Comparison of ENCODE assay signal across 11 cellular contexts in the genomic region with DNA sequence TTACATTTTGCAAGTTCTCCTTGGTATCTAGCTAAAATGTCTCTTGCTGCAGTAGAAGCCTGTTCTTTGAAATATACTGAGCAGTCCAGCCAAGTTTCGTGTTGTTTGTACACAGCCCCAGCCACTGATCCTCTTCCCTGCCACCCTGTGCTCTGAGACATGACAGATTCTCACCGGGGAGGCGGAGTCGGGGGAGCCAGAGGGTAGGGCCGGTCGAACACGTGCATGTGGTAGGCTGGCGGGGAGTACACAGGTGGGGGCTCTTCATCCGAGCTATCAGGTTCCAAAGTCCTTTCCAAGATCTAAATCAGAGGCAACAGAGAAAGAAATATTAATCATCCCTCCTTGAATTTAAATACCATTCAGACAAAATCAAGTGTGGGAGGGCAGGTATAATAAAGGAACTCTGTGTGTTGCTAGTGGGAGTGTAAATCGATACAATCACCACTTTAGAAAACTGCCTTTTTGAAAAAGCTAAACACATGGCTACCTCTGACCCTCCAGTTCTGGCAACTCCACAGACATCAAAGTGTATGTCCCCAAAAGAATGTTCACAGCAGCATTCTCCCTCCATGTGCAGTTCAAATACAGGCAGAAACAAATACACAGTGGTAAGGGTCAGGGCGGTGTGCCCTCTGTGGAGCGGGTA. TPM values are rescaled to one million over a fixed set of nuclear protein-coding genes. Genes with fewer than 3 reads are reported as not detected.
A peak's percentile ranks its signal among the peaks of the same experiment; 100 is the strongest.
DNase-seq lines count a peak whose midpoint lies in the region; TF ChIP-seq lines count a peak whose summit lies in the region.
"Had no signal": no experiment of that assay in that cellular context is flagged by ENCODE, and none has a peak within 500 bp of the region (broad histone marks: within the 10 kb centered on the region; RNA-seq: fewer than 3 reads in every experiment).

No MANE protein-coding gene starts in this region.

- H3K4me1 Mint-ChIP-seq in neural crest cell: peaks cover 79% of the 10 kb centered on the region
- H3K4me1 Mint-ChIP-seq in activated naive CD4-positive, alpha-beta T cell treated with anti-CD3 and anti-CD28 coated beads for 36 hours (ENCODE audit: low read depth): peaks cover 23% of the 10 kb centered on the region

- H3K79me2 ChIP-seq in ACC112 (ENCODE audit: control insufficient read depth, insufficient read depth, low read length, unreplicated experiment): no peaks in the 10 kb centered on the region

- H3K9me3 Mint-ChIP-seq in neural crest cell: no peaks in the 10 kb centered on the region
- H3K9me3 Mint-ChIP-seq in activated naive CD4-positive, alpha-beta T cell treated with anti-CD3 and anti-CD28 coated beads for 36 hours: no peaks in the 10 kb centered on the region
- H3K9me3 Mint-ChIP-seq: CD4-positive, alpha-beta T cell had no signal

- H3K27ac ChIP-seq in ACC112 (ENCODE audit: low read depth, low read length): peak overlapping the region; percentile 75
- peak overlapping the region; percentile 22 to 34 for H3K27ac ChIP-seq in breast epithelium
- peak overlapping the region in 1 of 2 donors; percentile 96 for H3K27ac ChIP-seq in coronary artery
- H3K27ac ChIP-seq: KMS-11 had no signal

- peak overlapping the region; percentile 69 for H3K27ac Mint-ChIP-seq in neural crest cell (ENCODE audit: unreplicated experiment)
- no peak overlapping the region for H3K27ac Mint-ChIP-seq in activated naive CD4-positive, alpha-beta T cell treated with anti-CD3 and anti-CD28 coated beads for 36 hours
- H3K27ac Mint-ChIP-seq: CD4-positive, alpha-beta T cell had no signal

- intact Hi-C loops in breast epithelium (cut with DNase I; ENCODE audit: low total_unique reads): no loop called here
- intact Hi-C loops in activated naive CD4-positive, alpha-beta T cell treated with anti-CD3 and anti-CD28 coated beads for 36 hours (cut with micrococcal nuclease): no loop called here

- H3K4me3 ChIP-seq in ACC112 (ENCODE audit: low read depth, low read length) (no peak overlapping the region), breast epithelium (no peak overlapping the region), coronary artery (no peak overlapping the region)

- H3K4me3 Mint-ChIP-seq in neural crest cell: peak overlapping the region; percentile 31
- no peak overlapping the region for H3K4me3 Mint-ChIP-seq in activated naive CD4-positive, alpha-beta T cell treated with anti-CD3 and anti-CD28 coated beads for 36 hours
- H3K4me3 Mint-ChIP-seq: CD4-positive, alpha-beta T cell had no signal

- no peaks in the 10 kb centered on the region for H3K27me3 Mint-ChIP-seq in neural crest cell (ENCODE audit: low read depth)
- peaks cover 3% of the 10 kb centered on the region for H3K27me3 Mint-ChIP-seq in activated naive CD4-positive, alpha-beta T cell treated with anti-CD3 and anti-CD28 coated beads for 36 hours (ENCODE audit: low read depth)

- peaks cover 19% of the 10 kb centered on the region for H3K36me3 Mint-ChIP-seq in neural crest cell (ENCODE audit: low read depth)
- no peaks in the 10 kb centered on the region for H3K36me3 Mint-ChIP-seq in activated naive CD4-positive, alpha-beta T cell treated with anti-CD3 and anti-CD28 coated beads for 36 hours (ENCODE audit: low read depth)

- peak; percentile 95 for TF ChIP-seq EP300 in Ishikawa (IDR thresholded peaks at IDR 0.05; ENCODE audit: borderline replicate concordance)

- no peak overlapping the region for H2AFZ ChIP-seq in ACC112 (ENCODE audit: low read length, unreplicated experiment)

- no peak for TF ChIP-seq RAD21 in Ishikawa (IDR thresholded peaks at IDR 0.05; ENCODE audit: low read depth)

- TF ChIP-seq CTCF in breast epithelium (IDR thresholded peaks at IDR 0.05): no peak
- TF ChIP-seq CTCF in neural crest cell (conservative IDR thresholded peaks at IDR 0.05): no peak
- no peak for TF ChIP-seq CTCF in coronary artery (IDR thresholded peaks at IDR 0.05)

- peaks cover 7% of the 10 kb centered on the region; the same call in 1 of the 2 replicates for H3K36me3 ChIP-seq in ACC112 (ENCODE audit: insufficient read depth, low read length)
- H3K36me3 ChIP-seq in breast epithelium: no peaks in the 10 kb centered on the region

- H3K9me3 ChIP-seq in breast epithelium: no peaks in the 10 kb centered on the region

- CTCF ChIA-PET in activated naive CD4-positive, alpha-beta T cell treated with anti-CD3 and anti-CD28 coated beads for 36 hours (lab: Charles Lee): interaction anchor here (0.6 to 3.4 kb wide), 7 partner anchors 9 to 114 kb away, joined by 3 to 18 read pairs (median 3); no protein-coding TSS in a partner anchor

- TF ChIP-seq POLR2A in breast epithelium (IDR thresholded peaks at IDR 0.05): no peak

- H3K27me3 ChIP-seq in ACC112 (ENCODE audit: insufficient read depth, low read length) (no peaks in the 10 kb centered on the region), breast epithelium (no peaks in the 10 kb centered on the region)

- DNase-seq in breast epithelium (ENCODE audit: low spot score in 2 of 2): no peak
- DNase-seq in neural crest cell (ENCODE audit: low read depth, low spot score): no peak
- no peak for DNase-seq in DMS153 (lab: John Stamatoyannopoulos, UW)
- no peak for DNase-seq in activated naive CD4-positive, alpha-beta T cell treated with anti-CD3 and anti-CD28 coated beads for 36 hours
- DNase-seq in coronary artery (ENCODE audit: low spot score): no peak
- no peak for DNase-seq in foreskin melanocyte
- DNase-seq: CD4-positive, alpha-beta T cell; RPMI8226 had no signal

- H3K4me1 ChIP-seq in ACC112 (ENCODE audit: control insufficient read depth, insufficient read depth, low read length, unreplicated experiment): peaks cover 53% of the 10 kb centered on the region
- peaks cover 12 to 31% of the 10 kb centered on the region in 2 donors for H3K4me1 ChIP-seq in breast epithelium

TF ChIP-seq in Ishikawa, 13 proteins besides CTCF, POLR2A, EP300 and RAD21:
- TF ChIP-seq, protein P1, sequence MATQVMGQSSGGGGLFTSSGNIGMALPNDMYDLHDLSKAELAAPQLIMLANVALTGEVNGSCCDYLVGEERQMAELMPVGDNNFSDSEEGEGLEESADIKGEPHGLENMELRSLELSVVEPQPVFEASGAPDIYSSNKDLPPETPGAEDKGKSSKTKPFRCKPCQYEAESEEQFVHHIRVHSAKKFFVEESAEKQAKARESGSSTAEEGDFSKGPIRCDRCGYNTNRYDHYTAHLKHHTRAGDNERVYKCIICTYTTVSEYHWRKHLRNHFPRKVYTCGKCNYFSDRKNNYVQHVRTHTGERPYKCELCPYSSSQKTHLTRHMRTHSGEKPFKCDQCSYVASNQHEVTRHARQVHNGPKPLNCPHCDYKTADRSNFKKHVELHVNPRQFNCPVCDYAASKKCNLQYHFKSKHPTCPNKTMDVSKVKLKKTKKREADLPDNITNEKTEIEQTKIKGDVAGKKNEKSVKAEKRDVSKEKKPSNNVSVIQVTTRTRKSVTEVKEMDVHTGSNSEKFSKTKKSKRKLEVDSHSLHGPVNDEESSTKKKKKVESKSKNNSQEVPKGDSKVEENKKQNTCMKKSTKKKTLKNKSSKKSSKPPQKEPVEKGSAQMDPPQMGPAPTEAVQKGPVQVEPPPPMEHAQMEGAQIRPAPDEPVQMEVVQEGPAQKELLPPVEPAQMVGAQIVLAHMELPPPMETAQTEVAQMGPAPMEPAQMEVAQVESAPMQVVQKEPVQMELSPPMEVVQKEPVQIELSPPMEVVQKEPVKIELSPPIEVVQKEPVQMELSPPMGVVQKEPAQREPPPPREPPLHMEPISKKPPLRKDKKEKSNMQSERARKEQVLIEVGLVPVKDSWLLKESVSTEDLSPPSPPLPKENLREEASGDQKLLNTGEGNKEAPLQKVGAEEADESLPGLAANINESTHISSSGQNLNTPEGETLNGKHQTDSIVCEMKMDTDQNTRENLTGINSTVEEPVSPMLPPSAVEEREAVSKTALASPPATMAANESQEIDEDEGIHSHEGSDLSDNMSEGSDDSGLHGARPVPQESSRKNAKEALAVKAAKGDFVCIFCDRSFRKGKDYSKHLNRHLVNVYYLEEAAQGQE (IDR thresholded peaks at IDR 0.05; ENCODE audit: low read depth): no peak
- peak; percentile 24 for TF ChIP-seq TEAD4 (IDR thresholded peaks at IDR 0.05)
- TF ChIP-seq FOXM1 (IDR thresholded peaks at IDR 0.05; ENCODE audit: borderline replicate concordance, low read depth): peak; percentile 91
- TF ChIP-seq TCF12 (IDR thresholded peaks at IDR 0.05; ENCODE audit: low read depth): peak; percentile 97
- TF ChIP-seq, protein P2, sequence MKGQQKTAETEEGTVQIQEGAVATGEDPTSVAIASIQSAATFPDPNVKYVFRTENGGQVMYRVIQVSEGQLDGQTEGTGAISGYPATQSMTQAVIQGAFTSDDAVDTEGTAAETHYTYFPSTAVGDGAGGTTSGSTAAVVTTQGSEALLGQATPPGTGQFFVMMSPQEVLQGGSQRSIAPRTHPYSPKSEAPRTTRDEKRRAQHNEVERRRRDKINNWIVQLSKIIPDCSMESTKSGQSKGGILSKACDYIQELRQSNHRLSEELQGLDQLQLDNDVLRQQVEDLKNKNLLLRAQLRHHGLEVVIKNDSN (IDR thresholded peaks at IDR 0.05): peak; percentile 65
- TF ChIP-seq YY1 (IDR thresholded peaks at IDR 0.05; ENCODE audit: low read depth): no peak
- TF ChIP-seq, protein P3, sequence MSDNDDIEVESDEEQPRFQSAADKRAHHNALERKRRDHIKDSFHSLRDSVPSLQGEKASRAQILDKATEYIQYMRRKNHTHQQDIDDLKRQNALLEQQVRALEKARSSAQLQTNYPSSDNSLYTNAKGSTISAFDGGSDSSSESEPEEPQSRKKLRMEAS (IDR thresholded peaks at IDR 0.05): peak; percentile 87
- peak; percentile 87 for TF ChIP-seq NFIC (IDR thresholded peaks at IDR 0.05)
- TF ChIP-seq ZBTB7A (IDR thresholded peaks at IDR 0.05; ENCODE audit: low read depth): no peak
- 0 out of 2 replicates have a peak, but pooled peaks have one; percentile 27 for TF ChIP-seq EGR1 (IDR thresholded peaks at IDR 0.05)
- TF ChIP-seq TAF1 (IDR thresholded peaks at IDR 0.05; ENCODE audit: low read depth): no peak

RNA-seq across cellular contexts. Expression of a gene that starts 29.7 kb away (rescaled TPM):
- total RNA-seq in breast epithelium: 10 to 100 TPM in 1 of 3 donors, 1 to 10 TPM in 2; 7.5 to 10.7 (median 8.2) TPM
- total RNA-seq in neural crest cell: 50.0 and 63.0 TPM in 2 replicates
- total RNA-seq in activated naive CD4-positive, alpha-beta T cell treated with anti-CD3 and anti-CD28 coated beads for 36 hours: 10 to 100 TPM; 57.5 to 59.1 TPM
